In genomic region chr12:125773033-125773432, GRCh38 we compare ENCODE assay signal across 8 cellular contexts.
DNase-seq lines count a peak whose midpoint lies in the region; ATAC-seq and TF ChIP-seq lines count a peak whose summit lies in the region.

No MANE protein-coding gene starts in this region.

- no peak overlapping the region for H2AFZ ChIP-seq in DND-41 (ENCODE audit: low read depth, low read length)
- peak overlapping the region; percentile 19; the same call in 1 of the 2 replicates for H2AFZ ChIP-seq in OCI-LY7 (ENCODE audit: low read length)
- H2AFZ ChIP-seq in osteoblast (ENCODE audit: low read length) = no peak overlapping the region

- H3K27ac ChIP-seq in DND-41 (ENCODE audit: low read length) = no peak overlapping the region
- no peak overlapping the region for H3K27ac ChIP-seq in OCI-LY7 (ENCODE audit: low read depth, low read length, poor library complexity, severe bottlenecking)
- H3K27ac ChIP-seq in osteoblast (ENCODE audit: low read depth, low read length) = no peak overlapping the region

- peak; percentile 60; the same call in 1 of the 3 replicates for ATAC-seq in DND-41 (ENCODE audit: insufficient read depth, low read depth)
- peak; percentile 53 for ATAC-seq in HG02763 (IDR thresholded peaks at IDR 0.05; ENCODE audit: unreplicated experiment)
- no peak for ATAC-seq in GM21528 (IDR thresholded peaks at IDR 0.05; ENCODE audit: low FRiP score, unreplicated experiment)

- DNase-seq in A172 (ENCODE audit: low spot score) (peak; percentile 10), DND-41 (peak; percentile 44), OCI-LY7 (ENCODE audit: low spot score) (peak; percentile 77), kidney epithelial cell (ENCODE audit: low read depth) (no peak), foreskin fibroblast (no peak), osteoblast (ENCODE audit: insufficient read length, low spot score, missing footprints) (no peak)

- no peak overlapping the region for H3K9ac ChIP-seq in DND-41 (ENCODE audit: low read depth, low read length)

- no peaks in the 10 kb centered on the region for H3K9me2 ChIP-seq in OCI-LY7 (ENCODE audit: insufficient read depth, low read length)

- BruUV-seq in OCI-LY7 (replicated peaks; lab: Mats Ljungman, UMichigan) = no TSS peak

- CTCF ChIA-PET in OCI-LY7 (lab: Charles Lee; ENCODE audit: unreplicated experiment) = no interaction called here

- TF ChIP-seq CTCF in DND-41 (IDR thresholded peaks at IDR 0.05; ENCODE audit: borderline replicate concordance, extremely low read depth, low read length, poor library complexity, severe bottlenecking) (peak; percentile 72), OCI-LY7 (conservative IDR thresholded peaks at IDR 0.05; ENCODE audit: low read length) (peak; percentile 89), kidney epithelial cell (IDR thresholded peaks at IDR 0.05; ENCODE audit: insufficient read depth, low read length, poor library complexity, severe bottlenecking) (peak; percentile 28), foreskin fibroblast (IDR thresholded peaks at IDR 0.05; ENCODE audit: low read depth, low read length) (no peak), osteoblast (IDR thresholded peaks at IDR 0.05; ENCODE audit: extremely low read depth, low read depth, low read length) (no peak)

- H4K20me1 ChIP-seq in DND-41 (ENCODE audit: insufficient read depth, low read length) = no peaks in the 10 kb centered on the region
- H4K20me1 ChIP-seq in OCI-LY7 (ENCODE audit: insufficient read depth, low read length) = no peaks in the 10 kb centered on the region
- no peaks in the 10 kb centered on the region for H4K20me1 ChIP-seq in osteoblast (ENCODE audit: insufficient read depth, low read length)

- H3K4me1 ChIP-seq in DND-41 (ENCODE audit: insufficient read depth, low read length) (no peaks in the 10 kb centered on the region), OCI-LY7 (ENCODE audit: insufficient read depth, low read length, poor library complexity, severe bottlenecking) (no peaks in the 10 kb centered on the region), osteoblast (ENCODE audit: insufficient read depth, low read length) (no peaks in the 10 kb centered on the region)

- POLR2A ChIA-PET in OCI-LY7 (lab: Charles Lee) = interaction anchor here (0.7 to 1.3 kb wide), 2 partner anchors 9 to 368 kb away, joined by 3 read pairs; no protein-coding TSS in a partner anchor

- intact Hi-C loops in OCI-LY7 (cut with micrococcal nuclease; ENCODE audit: unreplicated experiment) = loop anchor here (1.0 to 5.0 kb wide), 4 partner anchors 240 to 590 kb away; no protein-coding TSS in a partner anchor

- no peaks in the 10 kb centered on the region for H3K9me3 ChIP-seq in DND-41 (ENCODE audit: insufficient read depth, low read length, severe bottlenecking)
- no peaks in the 10 kb centered on the region for H3K9me3 ChIP-seq in OCI-LY7 (ENCODE audit: low read length)
- peaks cover 2% of the 10 kb centered on the region for H3K9me3 ChIP-seq in osteoblast (ENCODE audit: low read depth, low read length)

- H3K79me2 ChIP-seq in DND-41 (ENCODE audit: insufficient read depth, low read length) (no peaks in the 10 kb centered on the region), OCI-LY7 (ENCODE audit: insufficient read depth, low read depth, low read length) (no peaks in the 10 kb centered on the region), osteoblast (ENCODE audit: insufficient read depth, low read length) (no peaks in the 10 kb centered on the region)

- H3K4me2 ChIP-seq in DND-41 (ENCODE audit: insufficient read depth, low read length) (no peak overlapping the region), OCI-LY7 (ENCODE audit: low read length) (no peak overlapping the region), osteoblast (ENCODE audit: insufficient read depth, low read length) (no peak overlapping the region)

- no peak overlapping the region for H3K4me3 ChIP-seq in DND-41 (ENCODE audit: low read depth in 1 of 2, low read length in 2 of 2)
- H3K4me3 ChIP-seq in OCI-LY7 (ENCODE audit: low read depth, low read length, poor library complexity, severe bottlenecking) = no peak overlapping the region
- H3K4me3 ChIP-seq in kidney epithelial cell (ENCODE audit: low read depth, low read length) = no peak overlapping the region
- H3K4me3 ChIP-seq in foreskin fibroblast (ENCODE audit: low read depth in 1 of 2, low read length in 2 of 2) = no peak overlapping the region
- H3K4me3 ChIP-seq in osteoblast (ENCODE audit: insufficient read depth, low read length) = no peak overlapping the region

- no peaks in the 10 kb centered on the region for H3K27me3 ChIP-seq in DND-41 (ENCODE audit: insufficient read depth, low read length, poor library complexity)
- H3K27me3 ChIP-seq in kidney epithelial cell (ENCODE audit: control insufficient read depth, insufficient read depth, low read length) = no peaks in the 10 kb centered on the region
- H3K27me3 ChIP-seq in osteoblast (ENCODE audit: insufficient read depth, low read length) = no peaks in the 10 kb centered on the region

- H3K36me3 ChIP-seq in DND-41 (ENCODE audit: insufficient read depth, low read length) (no peaks in the 10 kb centered on the region), OCI-LY7 (ENCODE audit: insufficient read depth, low read length) (no peaks in the 10 kb centered on the region), kidney epithelial cell (ENCODE audit: control insufficient read depth, insufficient read depth, low read length) (no peaks in the 10 kb centered on the region), osteoblast (ENCODE audit: insufficient read depth, low read length) (no peaks in the 10 kb centered on the region)

Comparison
In these comparisons a context has a peak if more than half of its experiments do, and no peak if none do; other contexts are left out.
1. DNase-seq: peak in A172 (single experiment), DND-41 (single experiment) and OCI-LY7 (single experiment); none in kidney epithelial cell (single experiment), foreskin fibroblast (0 of 2) and osteoblast (single experiment).
2. CTCF ChIP-seq: peak in DND-41 (single experiment), OCI-LY7 (single experiment) and kidney epithelial cell (single experiment); none in foreskin fibroblast (single experiment) and osteoblast (single experiment).